ENCODE assay signal across 8 cellular contexts in genomic region chr3:42590989-42591756, GRCh38. TPM values are rescaled to one million over a fixed set of nuclear protein-coding genes. Genes with fewer than 3 reads are reported as not detected.
DNase-seq lines count a peak whose midpoint lies in the region; ATAC-seq, FAIRE-seq and TF ChIP-seq lines count a peak whose summit lies in the region.

No MANE protein-coding gene starts in this region.

- no peak for FAIRE-seq in H1 (lab: Jason Lieb, UNC)

- H2AFZ ChIP-seq in PC-3 (ENCODE audit: low read length): peak overlapping the region; percentile 65
- H2AFZ ChIP-seq in H1 (ENCODE audit: low read length): no peak overlapping the region
- no peak overlapping the region for H2AFZ ChIP-seq in neural progenitor cell (replicated peaks)

- H2AK5ac ChIP-seq in H1 (ENCODE audit: low read depth, low read length): no peak overlapping the region

- no TSS peak for BruUV-seq in PC-3 (replicated peaks; lab: Mats Ljungman, UMichigan)

- no peak for TF ChIP-seq EP300 in H1 (IDR thresholded peaks at IDR 0.05; ENCODE audit: borderline replicate concordance in 1 of 2, low read depth in 2 of 2, low read length in 2 of 2)

- H2BK120ac ChIP-seq in H1 (replicated peaks; ENCODE audit: low read depth, low read length): no peak overlapping the region

- peaks cover 26% of the 10 kb centered on the region for H3K36me3 ChIP-seq in PC-3 (ENCODE audit: low read depth, low read length)
- peaks cover 0 to 32% (median under 1%) of the 10 kb centered on the region in 4 experiments; a peak in 3 of 8 replicates for H3K36me3 ChIP-seq in H1 (ENCODE audit: control insufficient read depth in 2 of 4, insufficient read depth in 4 of 4, low read length in 3 of 4)
- H3K36me3 ChIP-seq in neural progenitor cell: peaks cover 6% of the 10 kb centered on the region

- H3K4me2 ChIP-seq in PC-3 (ENCODE audit: low read length): peak overlapping the region; percentile 94
- peak overlapping the region; percentile 67 to 79 for H3K4me2 ChIP-seq in H1 (ENCODE audit: insufficient read depth in 1 of 2, low read depth in 2 of 2, low read length in 2 of 2)
- H3K4me2 ChIP-seq in neural progenitor cell: peak overlapping the region; percentile 84

- ATAC-seq in PC-3: peak; percentile 6

- no peak overlapping the region for H4K91ac ChIP-seq in H1 (replicated peaks; ENCODE audit: insufficient read length, low read length)

- no peak overlapping the region; the same call in 1 of the 2 replicates for H2BK12ac ChIP-seq in H1 (ENCODE audit: low read depth, low read length)

- intact Hi-C loops in PC-3 (cut with micrococcal nuclease): loop anchor here (1.0 to 5.0 kb wide), 3 partner anchors 9 to 236 kb away; partner anchors contain the start of gene NKTR

- peaks cover 10% of the 10 kb centered on the region for H3K36me3 Mint-ChIP-seq in neural progenitor cell

- H3K27me3 Mint-ChIP-seq in neural progenitor cell (ENCODE audit: insufficient read depth, low read depth): peaks cover 6% of the 10 kb centered on the region

- no peaks in the 10 kb centered on the region for H3K9me2 ChIP-seq in PC-3 (replicated peaks; ENCODE audit: low read length)

- no peaks in the 10 kb centered on the region for H3K9me3 ChIP-seq in PC-3 (ENCODE audit: low read length)
- no peaks in the 10 kb centered on the region for H3K9me3 ChIP-seq in H1 (ENCODE audit: insufficient read depth in 2 of 2, low read depth in 1 of 2, low read length in 1 of 2)
- no peaks in the 10 kb centered on the region for H3K9me3 ChIP-seq in neural progenitor cell (ENCODE audit: low read depth)

- H3K4me1 Mint-ChIP-seq in neural progenitor cell: peaks cover 17% of the 10 kb centered on the region

- H3K27me3 ChIP-seq in PC-3 (ENCODE audit: low read length) (no peaks in the 10 kb centered on the region), H1 (replicated peaks in 1 of 4; ENCODE audit: control insufficient read depth in 3 of 4, extremely low read depth in 1 of 4, insufficient read depth in 3 of 4, low read length in 3 of 4) (no peaks in the 10 kb centered on the region), neural progenitor cell (no peaks in the 10 kb centered on the region)

- no peak overlapping the region for H2BK20ac ChIP-seq in H1 (ENCODE audit: low read length)

- peak overlapping the region; percentile 43 for H3K27ac ChIP-seq in PC-3 (ENCODE audit: low read length)
- peak overlapping the region; percentile 45; the same call in 1 of the 2 replicates for H3K27ac ChIP-seq in H1 (ENCODE audit: low read depth, low read length)
- H3K27ac ChIP-seq in neural progenitor cell: peak overlapping the region; percentile 75

- peaks cover 34% of the 10 kb centered on the region for H3K79me2 ChIP-seq in PC-3 (ENCODE audit: low read length)
- peaks cover 4 to 27% of the 10 kb centered on the region in 2 experiments; a peak in 2 of 4 replicates for H3K79me2 ChIP-seq in H1 (ENCODE audit: control insufficient read depth in 1 of 2, insufficient read depth in 2 of 2, low read length in 2 of 2)
- H3K79me2 ChIP-seq in neural progenitor cell (ENCODE audit: low read depth): peaks cover 30% of the 10 kb centered on the region

- no peaks in the 10 kb centered on the region for H3F3A ChIP-seq in PC-3 (ENCODE audit: low read length, unreplicated experiment)
- H3F3A ChIP-seq in neural progenitor cell (ENCODE audit: low read depth): peaks cover 42% of the 10 kb centered on the region

- H4K8ac ChIP-seq in H1 (ENCODE audit: extremely low read depth, insufficient read depth, low read length): peak overlapping the region; percentile 39

- peak overlapping the region; percentile 99 for H3K4me3 Mint-ChIP-seq in neural progenitor cell

- H3K4ac ChIP-seq in H1 (replicated peaks; ENCODE audit: insufficient read length, low read depth, low read length): no peak overlapping the region

- no peak overlapping the region for H3K14ac ChIP-seq in H1 (ENCODE audit: insufficient read length)

- H3K27ac Mint-ChIP-seq in neural progenitor cell: peak overlapping the region; percentile 85

- peak overlapping the region; percentile 77 for H3K4me3 ChIP-seq in GM12864 (ENCODE audit: low read depth, low read length)
- peak overlapping the region; percentile 72 for H3K4me3 ChIP-seq in PC-3 (ENCODE audit: low read length)
- H3K4me3 ChIP-seq in H1 (ENCODE audit: extremely low read depth in 1 of 4, insufficient read depth in 2 of 4, low read depth in 3 of 4, low read length in 4 of 4): peak overlapping the region; percentile 58 to 76 (median 71)
- H3K4me3 ChIP-seq in neural progenitor cell: peak overlapping the region; percentile 63

- H3K4me1 ChIP-seq in PC-3 (ENCODE audit: insufficient read depth, low read length): peaks cover 22% of the 10 kb centered on the region
- peaks cover 6 to 16% (median 11%) of the 10 kb centered on the region in 4 experiments; a peak in 6 of 7 replicates for H3K4me1 ChIP-seq in H1 (replicated peaks in 1 of 4; ENCODE audit: control insufficient read depth in 3 of 4, insufficient read depth in 4 of 4, low read length in 3 of 4)
- H3K4me1 ChIP-seq in neural progenitor cell: peaks cover 12% of the 10 kb centered on the region

- WGBS in H1 (ENCODE audit: extremely low coverage in 1 of 2, insufficient coverage in 1 of 2, insufficient read length in 1 of 2, insufficient replicate concordance in 2 of 2, low coverage in 1 of 2, low lambda C conversion rate in 2 of 2, missing lambda C conversion rate in 1 of 2), 2 experiments: 15% methylated on average over 20 of the region's 44 CpGs; no CpG with 5 or more reads in 1 of the 2 experiments

- TF ChIP-seq CTCF in GM12864 (IDR thresholded peaks at IDR 0.05; ENCODE audit: low read depth, low read length, missing control alignments): no peak
- TF ChIP-seq CTCF in PC-3 (conservative IDR thresholded peaks at IDR 0.05; ENCODE audit: low read depth, low read length): no peak
- TF ChIP-seq CTCF in H1 (IDR thresholded peaks at IDR 0.05; ENCODE audit: control extremely low read depth in 1 of 3, insufficient read depth in 1 of 3, low read depth in 1 of 3, low read length in 3 of 3): no peak
- no peak for TF ChIP-seq CTCF in neural progenitor cell (IDR thresholded peaks at IDR 0.05)

- no peaks in the 10 kb centered on the region for H3K79me1 ChIP-seq in H1 (ENCODE audit: low read depth, low read length)

- H2BK5ac ChIP-seq in H1 (ENCODE audit: low read depth, low read length): peak overlapping the region; percentile 73

- H3K9me3 Mint-ChIP-seq in neural progenitor cell: no peaks in the 10 kb centered on the region

- H4K20me1 ChIP-seq in PC-3 (ENCODE audit: low read length): 0 out of 2 replicates have a peak, but pooled peaks cover 5% of the 10 kb centered on the region
- H4K20me1 ChIP-seq in H1 (replicated peaks in 1 of 2; ENCODE audit: control insufficient read depth in 1 of 2, insufficient read depth in 2 of 2, low read length in 2 of 2): no peaks in the 10 kb centered on the region
- H4K20me1 ChIP-seq in neural progenitor cell (ENCODE audit: low read depth): peaks cover 15% of the 10 kb centered on the region

- peak overlapping the region; percentile 49 for H3K56ac ChIP-seq in H1 (replicated peaks; ENCODE audit: insufficient read length, low read depth, low read length)

- no peaks in the 10 kb centered on the region; the same call in 1 of the 2 replicates for H3K23me2 ChIP-seq in H1 (ENCODE audit: low read depth, low read length)

- no peak for TF ChIP-seq RAD21 in H1 (IDR thresholded peaks at IDR 0.05 in 1 of 2, conservative IDR thresholded peaks at IDR 0.05 in 1 of 2; ENCODE audit: low read depth in 2 of 2, low read length in 2 of 2)

- H4K5ac ChIP-seq in H1 (ENCODE audit: insufficient read length, low read depth, low read length): no peak overlapping the region

- peak overlapping the region; percentile 85 for H3K9ac ChIP-seq in PC-3 (ENCODE audit: low read length)
- H3K9ac ChIP-seq in H1 (replicated peaks in 1 of 4; ENCODE audit: extremely low read depth in 1 of 4, low read depth in 3 of 4, low read length in 3 of 4): peak overlapping the region; percentile 58 to 79 (median 69)
- H3K9ac ChIP-seq in neural progenitor cell: peak overlapping the region; percentile 63

- DNase-seq in GM12864 (ENCODE audit: low read depth) (no peak), PC-3 (no peak), H1 (ENCODE audit: low read depth in 1 of 2, low spot score in 2 of 2) (no peak), neural progenitor cell (ENCODE audit: low spot score) (peak; percentile 79), HuH-7 (ENCODE audit: low spot score) (no peak), NCI-H226 (no peak)
- DNase-seq in effector CD8-positive, alpha-beta T cell (lab: John Stamatoyannopoulos, UW): no peak
- DNase-seq in stimulated activated CD4-positive, alpha-beta T cell treated with anti-CD3 and anti-CD28 coated beads, Interleukin-4, amount 100 ng/mL, for 1 hour: no peak

- H2BK15ac ChIP-seq in H1 (ENCODE audit: low read length): no peak overlapping the region

- CTCF ChIA-PET in PC-3 (lab: Charles Lee) (interaction anchor here (0.6 kb wide), 1 partner anchor 474 kb away, joined by 3 read pairs; no protein-coding TSS in a partner anchor), H1 (lab: Charles Lee; ENCODE audit: partially characterized antibody) (interaction anchor here (0.9 to 2.3 kb wide), 4 partner anchors 10 to 154 kb away, joined by 3 to 7 read pairs (median 3); partner anchors contain the start of gene NKTR)

- H3K23ac ChIP-seq in H1 (ENCODE audit: insufficient read length): no peak overlapping the region

- no peak overlapping the region for H3K18ac ChIP-seq in H1 (ENCODE audit: extremely low read depth, low read length)

- POLR2A ChIA-PET in PC-3 (lab: Charles Lee; ENCODE audit: unreplicated experiment): interaction anchor here (1.0 kb wide), 2 partner anchors 9 kb away, joined by 3 to 10 read pairs; partner anchors contain the start of gene NKTR
- POLR2A ChIA-PET in H1 (lab: Charles Lee; ENCODE audit: partially characterized antibody): interaction anchor here (0.6 to 6.0 kb wide), 15 partner anchors 9 to 365 kb away, joined by 3 to 66 read pairs (median 3); partner anchors contain the start of genes NKTR and SEC22C

- TF ChIP-seq POLR2A in H1 (IDR thresholded peaks at IDR 0.05; ENCODE audit: control extremely low read depth in 1 of 2, low read depth in 2 of 2, low read length in 2 of 2): no peak

RNA-seq across cellular contexts. Expression of gene SS18L2, which starts 0.5 kb away (rescaled TPM):
- total RNA-seq in PC-3 (2014; rRNA removed) (31.1 and 36.8 TPM in 2 replicates), neural progenitor cell (ENCODE audit: low replicate concordance) (58.4 and 108 TPM in 2 replicates)
- total RNA-seq in H1 (2021; fragmentation: NEBNext Ultra II Directional; extraction: Animal tissue kit (Norgen Biotek cat#: 25700)): 80.7 and 82.7 TPM in 2 replicates
- polyA plus RNA-seq in H1 (2011; rRNA removed): 32.1 and 61.2 TPM in 2 replicates
- polyA plus RNA-seq in H1 (2011; cell fraction: cytosol; rRNA removed): 73.3 TPM
- polyA plus RNA-seq in H1 (2011; cell fraction: nucleus; rRNA removed): 21.5 TPM
- polyA plus RNA-seq in H1 (2012, experiment 1 of 2): 82.1 to 130 TPM (median 92.2 TPM) in 4 replicates
- 61.5 TPM for polyA plus RNA-seq in H1 (2012, experiment 2 of 2)
- polyA plus RNA-seq in H1 (2013, experiment 1 of 2): 91.7 TPM
- 91.6 TPM for polyA plus RNA-seq in H1 (2013, experiment 2 of 2)
- polyA minus RNA-seq in H1 (2011; rRNA and poly(A)+ RNA removed): 24.6 and 29.3 TPM in 2 replicates
- polyA minus RNA-seq in H1 (2011; cell fraction: cytosol; rRNA and poly(A)+ RNA removed): 19.2 TPM
- 24.3 TPM for polyA minus RNA-seq in H1 (2011; cell fraction: nucleus; rRNA and poly(A)+ RNA removed)

RNA-seq across cellular contexts. Expression of gene NKTR, which starts 9.3 kb away (rescaled TPM):
- total RNA-seq in PC-3 (2014; rRNA removed): 35.3 and 37.6 TPM in 2 replicates
- 56.6 and 62.2 TPM in 2 replicates for total RNA-seq in H1 (2021; fragmentation: NEBNext Ultra II Directional; extraction: Animal tissue kit (Norgen Biotek cat#: 25700))
- polyA plus RNA-seq in H1 (2011; rRNA removed): 17.9 and 24.1 TPM in 2 replicates
- 45.9 TPM for polyA plus RNA-seq in H1 (2011; cell fraction: cytosol; rRNA removed)
- 47.4 TPM for polyA plus RNA-seq in H1 (2011; cell fraction: nucleus; rRNA removed)
- polyA plus RNA-seq in H1 (2012, experiment 1 of 2): 29.7 to 59.2 TPM (median 39.3 TPM) in 4 replicates
- polyA plus RNA-seq in H1 (2012, experiment 2 of 2): 2.2 TPM
- 63.1 TPM for polyA plus RNA-seq in H1 (2013, experiment 1 of 2)
- polyA plus RNA-seq in H1 (2013, experiment 2 of 2): 51.1 TPM
- polyA minus RNA-seq in H1 (2011; rRNA and poly(A)+ RNA removed): 36.1 and 45.4 TPM in 2 replicates
- polyA minus RNA-seq in H1 (2011; cell fraction: cytosol; rRNA and poly(A)+ RNA removed): 40.8 TPM
- 130 TPM for polyA minus RNA-seq in H1 (2011; cell fraction: nucleus; rRNA and poly(A)+ RNA removed)
- 127 and 190 TPM in 2 replicates for total RNA-seq in neural progenitor cell (ENCODE audit: low replicate concordance)

RNA-seq across cellular contexts. Expression of gene SEC22C, which starts 9.4 kb away (rescaled TPM):
- 43.2 and 63.3 TPM in 2 replicates for total RNA-seq in PC-3 (2014; rRNA removed)
- 38.3 and 38.5 TPM in 2 replicates for total RNA-seq in H1 (2021; fragmentation: NEBNext Ultra II Directional; extraction: Animal tissue kit (Norgen Biotek cat#: 25700))
- 19.8 and 23.4 TPM in 2 replicates for polyA plus RNA-seq in H1 (2011; rRNA removed)
- 25.6 TPM for polyA plus RNA-seq in H1 (2011; cell fraction: cytosol; rRNA removed)
- polyA plus RNA-seq in H1 (2011; cell fraction: nucleus; rRNA removed): 22.7 TPM
- 25.4 to 32.0 TPM (median 31.8 TPM) in 4 replicates for polyA plus RNA-seq in H1 (2012, experiment 1 of 2)
- 19.9 TPM for polyA plus RNA-seq in H1 (2012, experiment 2 of 2)
- 30.9 TPM for polyA plus RNA-seq in H1 (2013, experiment 1 of 2)
- 32.7 TPM for polyA plus RNA-seq in H1 (2013, experiment 2 of 2)
- polyA minus RNA-seq in H1 (2011; rRNA and poly(A)+ RNA removed): 20.6 and 29.3 TPM in 2 replicates
- 18.1 TPM for polyA minus RNA-seq in H1 (2011; cell fraction: cytosol; rRNA and poly(A)+ RNA removed)
- polyA minus RNA-seq in H1 (2011; cell fraction: nucleus; rRNA and poly(A)+ RNA removed): 19.2 TPM
- total RNA-seq in neural progenitor cell (ENCODE audit: low replicate concordance): 48.5 and 48.6 TPM in 2 replicates
